Comparison of ENCODE assay signal across 1 cellular context in genomic region chr1:67723620-67724019, GRCh38.
TF ChIP-seq lines count a peak whose summit lies in the region.

No MANE protein-coding gene starts in this region.

TF ChIP-seq in SK-N-SH, 30 proteins besides CTCF, POLR2A, EP300 and RAD21 (continued from another document):
- TF ChIP-seq REST (IDR thresholded peaks at IDR 0.05; ENCODE audit: low read depth, low read length): no peak
- peak; percentile 23; the same call in 1 of the 2 replicates for TF ChIP-seq NFIC (IDR thresholded peaks at IDR 0.05; ENCODE audit: borderline replicate concordance)
- no peak for TF ChIP-seq MXI1 (IDR thresholded peaks at IDR 0.05; ENCODE audit: low read depth, low read length)
- TF ChIP-seq MEF2A (IDR thresholded peaks at IDR 0.05; ENCODE audit: borderline replicate concordance, low read depth): no peak
- TF ChIP-seq RXRA (IDR thresholded peaks at IDR 0.05; ENCODE audit: borderline replicate concordance, low read depth): peak; percentile 36; the same call in 1 of the 2 replicates
- TF ChIP-seq TAF1 (IDR thresholded peaks at IDR 0.05; ENCODE audit: borderline replicate concordance, low read depth, low read length): peak; percentile 18; the same call in 1 of the 2 replicates
